1 cellular context compared by ENCODE assay signal in genomic region chr1:86687595-86687994, GRCh38.
TF ChIP-seq lines count a peak whose summit lies in the region.

No MANE protein-coding gene starts in this region.

TF ChIP-seq in HepG2, 621 proteins besides CTCF, POLR2A, EP300 and RAD21 (continued from another document):
- TF ChIP-seq PREB (CRISPR knock-in tag; IDR thresholded peaks at IDR 0.05) = no peak
